Comparison of ENCODE assay signal across 8 cellular contexts in genomic region chr15:85667491-85668424, GRCh38.
DNase-seq lines count a peak whose midpoint lies in the region; ATAC-seq, FAIRE-seq and TF ChIP-seq lines count a peak whose summit lies in the region.

No MANE protein-coding gene starts in this region.

- H3K9me3 ChIP-seq in A549 (no peaks in the 10 kb centered on the region), K562 (replicated peaks; ENCODE audit: control insufficient read depth, insufficient read depth, low read depth, low read length) (no peaks in the 10 kb centered on the region), kidney (ENCODE audit: control insufficient read depth in 1 of 2, low read length in 2 of 2) (no peaks in the 10 kb centered on the region)

- DNase-seq in A549 (ENCODE audit: low read depth in 1 of 2, low spot score in 1 of 2) (peak; percentile 80 to 95), RPMI7951 (ENCODE audit: low read depth) (peak; percentile 98), K562 (ENCODE audit: extremely low read depth in 1 of 4, low spot score in 3 of 4) (no peak), kidney (no peak), RPMI8226 (no peak)
- DNase-seq in stimulated activated CD8-positive, alpha-beta memory T cell treated with anti-CD3 and anti-CD28 coated beads, Interleukin-7, amount 100 ng/mL, for 4 hours (ENCODE audit: low read depth in 2 of 2), result peak; percentile 39 to 60

- no peak overlapping the region for H3K9ac ChIP-seq in K562 (ENCODE audit: insufficient read depth in 1 of 2, low read depth in 2 of 2, low read length in 2 of 2)
- peak overlapping the region; percentile 2 to 69 for H3K9ac ChIP-seq in kidney (ENCODE audit: low read length in 2 of 2)

- no peaks in the 10 kb centered on the region for H3K9me1 ChIP-seq in K562 (ENCODE audit: control insufficient read depth, insufficient read depth, low read length)

- TF ChIP-seq EP300 in A549 (IDR thresholded peaks at IDR 0.05), result no peak
- TF ChIP-seq EP300 in K562 (IDR thresholded peaks at IDR 0.05; ENCODE audit: low read length), result no peak

- H3K79me2 ChIP-seq in K562 (ENCODE audit: control insufficient read depth, insufficient read depth, low read length), result no peaks in the 10 kb centered on the region

- no peak for TF ChIP-seq CTCF in A549 (IDR thresholded peaks at IDR 0.05)
- TF ChIP-seq CTCF in K562 (IDR thresholded peaks at IDR 0.05 in 2 of 3, conservative IDR thresholded peaks at IDR 0.05 in 1 of 3; ENCODE audit: insufficient read depth in 2 of 3, low read depth in 1 of 3, low read length in 3 of 3), result no peak
- no peak for TF ChIP-seq CTCF in kidney (IDR thresholded peaks at IDR 0.05; ENCODE audit: borderline replicate concordance, extremely low read depth, insufficient read depth)

- CTCF ChIA-PET in A549 (lab: Yijun Ruan, JAX), result interaction anchor here (0.7 to 1.7 kb wide), 6 partner anchors 10 to 371 kb away, joined by 3 to 5 read pairs (median 4); no protein-coding TSS in a partner anchor
- CTCF ChIA-PET in K562 (lab: Yijun Ruan, JAX; ENCODE audit: low intra/inter-chr PET ratio), result no interaction called here

- WGBS in A549 (ENCODE audit: missing lambda C conversion rate), result 44% methylated on average over 5 of the region's 5 CpGs
- 0% methylated on average over 5 of the region's 5 CpGs for WGBS in K562 (ENCODE audit: insufficient coverage, low coverage, missing lambda C conversion rate)

- peak overlapping the region; percentile 3; the same call in 1 of the 3 replicates for H3K4me3 ChIP-seq in A549
- no peak overlapping the region for H3K4me3 ChIP-seq in K562
- peak overlapping the region in 1 of 2 donors; percentile 32 for H3K4me3 ChIP-seq in kidney (ENCODE audit: low read length in 2 of 2)

- POLR2A ChIA-PET in A549 (lab: Yijun Ruan, JAX) (interaction anchor here (0.6 kb wide), 2 partner anchors 12 to 69 kb away, joined by 3 to 7 read pairs; no protein-coding TSS in a partner anchor), K562 (lab: Yijun Ruan, JAX) (interaction anchor here (1.1 kb wide), 1 partner anchor 10 kb away, joined by 3 read pairs; no protein-coding TSS in a partner anchor)

- H3K4me2 ChIP-seq in A549 (peak overlapping the region; percentile 71), K562 (ENCODE audit: insufficient read depth, low read length) (no peak overlapping the region)

- H3K27ac ChIP-seq in A549 (peak overlapping the region; percentile 57 to 65), K562 (ENCODE audit: extremely low read depth, low read depth, low read length) (no peak overlapping the region), kidney (ENCODE audit: low read depth in 2 of 2, low read length in 2 of 2) (peak overlapping the region; percentile 87 to 90)

- ATAC-seq in A549 (peak; percentile 93 to 98), GM18517 (IDR thresholded peaks at IDR 0.05; ENCODE audit: unreplicated experiment) (peak; percentile 85), HG03039 (IDR thresholded peaks at IDR 0.05; ENCODE audit: unreplicated experiment) (peak; percentile 71), K562 (no peak)

- no peaks in the 10 kb centered on the region for H3K36me3 ChIP-seq in K562 (ENCODE audit: control insufficient read depth, insufficient read depth, low read length)
- peaks cover 4 to 17% of the 10 kb centered on the region in 2 donors for H3K36me3 ChIP-seq in kidney (ENCODE audit: control insufficient read depth in 1 of 2, insufficient read depth in 2 of 2, low read length in 2 of 2)

- TF ChIP-seq RAD21 in A549 (conservative IDR thresholded peaks at IDR 0.05 in 1 of 2, IDR thresholded peaks at IDR 0.05 in 1 of 2), result no peak
- no peak for TF ChIP-seq RAD21 in K562 (CRISPR knock-in tag; conservative IDR thresholded peaks at IDR 0.05 in 1 of 2, IDR thresholded peaks at IDR 0.05 in 1 of 2)

- intact Hi-C loops in K562 (cut with micrococcal nuclease) (no loop called here), kidney (cut with DNase I) (no loop called here)

- no peaks in the 10 kb centered on the region for H3K27me3 ChIP-seq in K562 (ENCODE audit: control insufficient read depth in 2 of 2, insufficient read depth in 2 of 2, low read length in 2 of 2)

- no TSS peak for BruUV-seq in K562 (replicated peaks; lab: Mats Ljungman, UMichigan)

- in situ Hi-C loops in K562 (cut with MboI), result no loop called here

- no peak overlapping the region for H2AFZ ChIP-seq in K562 (ENCODE audit: low read depth, low read length)

- H3K4me1 ChIP-seq in A549 (peaks cover 31% of the 10 kb centered on the region), K562 (replicated peaks in 1 of 2; ENCODE audit: control insufficient read depth in 2 of 2, insufficient read depth in 2 of 2, low read length in 2 of 2) (no peaks in the 10 kb centered on the region), kidney (ENCODE audit: control insufficient read depth in 1 of 2, insufficient read depth in 1 of 2, low read depth in 1 of 2, low read length in 2 of 2) (peaks cover 6 to 10% of the 10 kb centered on the region in 2 donors)

- H4K20me1 ChIP-seq in K562 (replicated peaks; ENCODE audit: control insufficient read depth, insufficient read depth, low read length), result no peaks in the 10 kb centered on the region

- TF ChIP-seq POLR2A in A549 (IDR thresholded peaks at IDR 0.05; ENCODE audit: low read length) (no peak), K562 (conservative IDR thresholded peaks at IDR 0.05) (no peak)

- FAIRE-seq in A549 (lab: Jason Lieb, UNC) (peak; percentile 98), K562 (lab: Jason Lieb, UNC) (no peak), kidney (lab: Jason Lieb, UNC) (peak; percentile 93)

TF ChIP-seq in A549, 52 proteins besides CTCF, POLR2A, EP300 and RAD21:
- TF ChIP-seq HDAC2 (IDR thresholded peaks at IDR 0.05) (no peak), PBX3 (IDR thresholded peaks at IDR 0.05) (0 out of 2 replicates have a peak, but pooled peaks have one; percentile 69), GATA3 (IDR thresholded peaks at IDR 0.05; ENCODE audit: borderline replicate concordance) (peak; percentile 31; the same call in 1 of the 2 replicates), CEBPB (IDR thresholded peaks at IDR 0.05) (0 out of 4 replicates have a peak, but pooled peaks of 1 of the 2 experiments have one; percentile 6), FOSL2 (IDR thresholded peaks at IDR 0.05) (peak; percentile 13; the same call in 1 of the 2 replicates), FOSL2 (CRISPR knock-in tag; IDR thresholded peaks at IDR 0.05) (peak; percentile 96), POLR2AphosphoS2 (conservative IDR thresholded peaks at IDR 0.05; ENCODE audit: low read length) (no peak), RCOR1 (IDR thresholded peaks at IDR 0.05; ENCODE audit: low read depth, low read length) (no peak), MAX (IDR thresholded peaks at IDR 0.05) (peak; percentile 39; the same call in 1 of the 2 replicates)

TF ChIP-seq in K562, 482 proteins besides CTCF, POLR2A, EP300 and RAD21 (continues in another document):
- TF ChIP-seq PML (IDR thresholded peaks at IDR 0.05; ENCODE audit: low read length) (no peak), ZNF165 (CRISPR knock-in tag; IDR thresholded peaks at IDR 0.05; ENCODE audit: borderline replicate concordance) (no peak), ZNF586 (CRISPR knock-in tag; conservative IDR thresholded peaks at IDR 0.05) (no peak), ESRRA (IDR thresholded peaks at IDR 0.05; ENCODE audit: borderline replicate concordance, low read depth) (no peak), PCBP1 (IDR thresholded peaks at IDR 0.05; ENCODE audit: low read depth, low read length, poor library complexity, severe bottlenecking) (no peak), JUND (IDR thresholded peaks at IDR 0.05; ENCODE audit: borderline replicate concordance, low read depth, low read length) (no peak), JUND (tag; IDR thresholded peaks at IDR 0.05; ENCODE audit: borderline replicate concordance, low read depth, low read length) (0 out of 3 replicates have a peak, but pooled peaks have one; percentile 44), KDM1A (IDR thresholded peaks at IDR 0.05) (no peak), MXD1 (CRISPR knock-in tag; IDR thresholded peaks at IDR 0.05; ENCODE audit: borderline replicate concordance, poor library complexity, severe bottlenecking) (no peak), ZBTB1 (CRISPR knock-in tag; IDR thresholded peaks at IDR 0.05; ENCODE audit: borderline replicate concordance, low read depth) (no peak), ZNF639 (CRISPR knock-in tag; conservative IDR thresholded peaks at IDR 0.05 in 1 of 2, IDR thresholded peaks at IDR 0.05 in 1 of 2) (0 out of 4 replicates have a peak, but pooled peaks of 1 of the 2 experiments have one; percentile 41)
- TF ChIP-seq, protein P1, sequence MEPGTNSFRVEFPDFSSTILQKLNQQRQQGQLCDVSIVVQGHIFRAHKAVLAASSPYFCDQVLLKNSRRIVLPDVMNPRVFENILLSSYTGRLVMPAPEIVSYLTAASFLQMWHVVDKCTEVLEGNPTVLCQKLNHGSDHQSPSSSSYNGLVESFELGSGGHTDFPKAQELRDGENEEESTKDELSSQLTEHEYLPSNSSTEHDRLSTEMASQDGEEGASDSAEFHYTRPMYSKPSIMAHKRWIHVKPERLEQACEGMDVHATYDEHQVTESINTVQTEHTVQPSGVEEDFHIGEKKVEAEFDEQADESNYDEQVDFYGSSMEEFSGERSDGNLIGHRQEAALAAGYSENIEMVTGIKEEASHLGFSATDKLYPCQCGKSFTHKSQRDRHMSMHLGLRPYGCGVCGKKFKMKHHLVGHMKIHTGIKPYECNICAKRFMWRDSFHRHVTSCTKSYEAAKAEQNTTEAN (CRISPR knock-in tag; IDR thresholded peaks at IDR 0.05), result no peak
- TF ChIP-seq, protein P2, sequence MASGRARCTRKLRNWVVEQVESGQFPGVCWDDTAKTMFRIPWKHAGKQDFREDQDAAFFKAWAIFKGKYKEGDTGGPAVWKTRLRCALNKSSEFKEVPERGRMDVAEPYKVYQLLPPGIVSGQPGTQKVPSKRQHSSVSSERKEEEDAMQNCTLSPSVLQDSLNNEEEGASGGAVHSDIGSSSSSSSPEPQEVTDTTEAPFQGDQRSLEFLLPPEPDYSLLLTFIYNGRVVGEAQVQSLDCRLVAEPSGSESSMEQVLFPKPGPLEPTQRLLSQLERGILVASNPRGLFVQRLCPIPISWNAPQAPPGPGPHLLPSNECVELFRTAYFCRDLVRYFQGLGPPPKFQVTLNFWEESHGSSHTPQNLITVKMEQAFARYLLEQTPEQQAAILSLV (tag; IDR thresholded peaks at IDR 0.05), result no peak

Comparison
In these comparisons a context has a peak if more than half of its experiments do, and no peak if none do; other contexts are left out.
1. DNase-seq: peak in A549 (2 of 2), RPMI7951 (single experiment) and stimulated activated CD8-positive, alpha-beta memory T cell treated with anti-CD3 and anti-CD28 coated beads, Interleukin-7, amount 100 ng/mL, for 4 hours (2 of 2); none in K562 (0 of 4), kidney (single experiment) and RPMI8226 (single experiment).
2. H3K9ac ChIP-seq: peak in kidney (2 of 2); none in K562 (0 of 2).
3. Of the 35 proteins assayed by ChIP-seq in both K562 and A549: peak only in K562: none; only in A549: MAX; in both: none; in neither: 33; mixed calls (peak in some experiments, not most) for 1.